In the genomic region with DNA sequence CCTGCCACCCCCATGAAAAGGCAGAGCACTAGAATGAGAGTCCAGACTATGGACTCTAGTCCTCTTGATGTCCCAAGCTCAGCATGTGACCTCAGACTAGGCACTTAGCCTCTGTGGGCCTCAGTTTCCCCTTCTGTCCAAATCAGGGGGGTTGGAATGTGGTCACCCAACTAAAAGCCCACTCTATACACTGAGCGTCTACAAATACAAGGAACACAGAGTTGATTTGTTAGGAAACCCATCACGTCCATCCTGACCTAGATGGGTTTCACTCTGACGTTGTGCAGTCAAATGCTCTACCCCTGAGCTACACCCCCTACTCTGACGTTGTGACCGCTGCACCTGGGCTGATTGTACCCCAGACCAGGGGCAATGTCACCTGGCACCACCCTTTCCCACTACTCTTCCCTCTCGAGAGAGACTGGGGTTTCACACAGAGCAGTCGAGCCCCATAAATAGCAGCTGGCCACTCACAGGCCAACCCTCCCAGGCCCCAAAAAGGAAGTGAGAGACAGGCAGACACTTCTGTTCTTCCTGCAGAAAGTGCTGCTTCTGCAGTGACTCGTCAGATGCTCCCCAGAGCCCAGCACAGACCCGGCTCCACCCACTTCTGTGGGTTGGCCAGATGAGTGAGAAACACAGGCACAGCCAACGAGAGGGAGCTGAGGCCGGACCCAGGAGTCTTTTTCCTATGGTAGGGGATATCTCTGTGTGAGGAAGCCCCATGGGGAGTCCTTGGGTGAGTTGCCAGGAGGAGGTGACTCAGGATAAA, we compare ENCODE assay signal across 9 cellular contexts. TPM values are rescaled to one million over a fixed set of nuclear protein-coding genes. Genes with fewer than 3 reads are reported as not detected.
DNase-seq lines count a peak whose midpoint lies in the region; ATAC-seq and TF ChIP-seq lines count a peak whose summit lies in the region.
"Had no signal": no experiment of that assay in that cellular context is flagged by ENCODE, and none has a peak within 500 bp of the region (broad histone marks: within the 10 kb centered on the region; RNA-seq: fewer than 3 reads in every experiment).

No MANE protein-coding gene starts in this region.

- no peak overlapping the region for H3K4me3 ChIP-seq in A673 (ENCODE audit: low read depth, low read length, poor library complexity, severe bottlenecking)
- H3K4me3 ChIP-seq in right atrium auricular region, result no peak overlapping the region

- H3K27me3 ChIP-seq in A673 (replicated peaks; ENCODE audit: insufficient read depth, low read depth, low read length, poor library complexity) (no peaks in the 10 kb centered on the region), right atrium auricular region (no peaks in the 10 kb centered on the region)
- H3K27me3 ChIP-seq: neutrophil had no signal

- peak overlapping the region; percentile 9 for H3K27ac ChIP-seq in A673 (ENCODE audit: low read depth, low read length, poor library complexity, severe bottlenecking)
- no peak overlapping the region for H3K27ac ChIP-seq in right atrium auricular region
- H3K27ac ChIP-seq: neutrophil had no signal

- TF ChIP-seq CTCF in A673 (conservative IDR thresholded peaks at IDR 0.05; ENCODE audit: low read depth, low read length) (no peak), right atrium auricular region (IDR thresholded peaks at IDR 0.05) (no peak)

- POLR2A ChIA-PET in A673 (lab: Charles Lee; ENCODE audit: low non-redundant PET), result no interaction called here

- peak; percentile 77 for ATAC-seq in GM18907 (IDR thresholded peaks at IDR 0.05; ENCODE audit: unreplicated experiment)
- peak; percentile 59 for ATAC-seq in HG03060 (IDR thresholded peaks at IDR 0.05; ENCODE audit: low read depth, unreplicated experiment)

- DNase-seq in A673 (ENCODE audit: low spot score), result peak; percentile 93
- peak; percentile 81 for DNase-seq in RPMI7951 (ENCODE audit: low read depth)
- peak; percentile 25 for DNase-seq in activated gamma-delta T cell treated with anti-CD3 and anti-CD28 coated beads, Interleukin-2, amount 50 U/mL, for 16 hours (ENCODE audit: low read depth)
- DNase-seq in right atrium auricular region (ENCODE audit: low spot score), result peak; percentile 84
- DNase-seq in stimulated activated CD4-positive, alpha-beta T cell treated with anti-CD3 and anti-CD28 coated beads, Interleukin-12 subunit alpha, Interleukin-12 subunit beta, amount 100 ng/mL, for 4 hours, result peak; percentile 43
- DNase-seq in NCI-H2029 treated with DMSO at 0.1 percent for 48 hours (lab: John Stamatoyannopoulos, UW), result no peak

- no TSS peak for BruUV-seq in A673 (replicated peaks; lab: Mats Ljungman, UMichigan)

- CTCF ChIA-PET in A673 (lab: Charles Lee), result no interaction called here

- intact Hi-C loops in A673 (cut with micrococcal nuclease; ENCODE audit: unreplicated experiment), result no loop called here

- H3K9me3 ChIP-seq in A673 (ENCODE audit: low read depth, low read length, poor library complexity, severe bottlenecking) (no peaks in the 10 kb centered on the region), right atrium auricular region (no peaks in the 10 kb centered on the region)
- H3K9me3 ChIP-seq: neutrophil had no signal

- H3K4me1 ChIP-seq in A673 (ENCODE audit: insufficient read depth, low read length, poor library complexity, severe bottlenecking), result peaks cover 17% of the 10 kb centered on the region
- peaks cover 0 to 12% of the 10 kb centered on the region in 2 donors for H3K4me1 ChIP-seq in right atrium auricular region

- H3K36me3 ChIP-seq in A673 (ENCODE audit: insufficient read depth, low read length, poor library complexity, severe bottlenecking) (no peaks in the 10 kb centered on the region), right atrium auricular region (no peaks in the 10 kb centered on the region)
- H3K36me3 ChIP-seq: neutrophil had no signal

RNA-seq across cellular contexts. Expression of gene TNFRSF13B, which starts 16.1 kb away (rescaled TPM):
- total RNA-seq in A673 (2021) (not detected in 2 replicates), right atrium auricular region (not detected)
- not detected in 2 replicates for total RNA-seq in RPMI7951 (2014; rRNA removed; shearing (Covaris generic))

RNA-seq across cellular contexts. Expression of gene MPRIP, which starts 54.2 kb away (rescaled TPM):
- total RNA-seq in A673 (2021), result 290 and 302 TPM in 2 replicates
- 77.1 and 86.3 TPM in 2 replicates for total RNA-seq in RPMI7951 (2014; rRNA removed; shearing (Covaris generic))
- 100 to 1,000 TPM; 102 to 145 TPM for total RNA-seq in right atrium auricular region
